ENCODE assay signal across 37 cellular contexts in genomic region chr1:24589200-24589599, GRCh38. TPM values are rescaled to one million over a fixed set of nuclear protein-coding genes. Genes with fewer than 3 reads are reported as not detected.
"Had no signal": no experiment of that assay in that cellular context is flagged by ENCODE, and none has a peak within 500 bp of the region (broad histone marks: within the 10 kb centered on the region; RNA-seq: fewer than 3 reads in every experiment).

No MANE protein-coding gene starts in this region.

- H3K27me3 Mint-ChIP-seq: activated CD8-positive, alpha-beta T cell treated with anti-CD3 and anti-CD28 coated beads for 36 hours; activated naive CD8-positive, alpha-beta T cell treated with anti-CD3 and anti-CD28 coated beads for 36 hours; activated T-helper 17 cell treated with anti-CD3 and anti-CD28 coated beads, Interleukin-2, amount 50 U/mL, for 72 hours had no signal

- H3K27ac ChIP-seq: adrenal gland, ascending aorta, cardiac muscle cell, VCaP had no signal

- H3K4me3 Mint-ChIP-seq: activated B cell treated with CpG ODN at 0.5 μM for 24 hours; activated CD4-positive, alpha-beta memory T cell treated with anti-CD3 and anti-CD28 coated beads for 36 hours; activated CD8-positive, alpha-beta T cell treated with anti-CD3 and anti-CD28 coated beads for 36 hours; activated naive CD4-positive, alpha-beta T cell treated with anti-CD3 and anti-CD28 coated beads for 36 hours; activated naive CD8-positive, alpha-beta T cell treated with anti-CD3 and anti-CD28 coated beads for 36 hours; activated T-cell treated with anti-CD3 and anti-CD28 coated beads, Interleukin-2, amount 50 U/mL, for 4 hours; activated T-cell treated with anti-CD3 and anti-CD28 coated beads, Interleukin-2, amount 50 U/mL, for 72 hours; activated T-helper 1 cell treated with anti-CD3 and anti-CD28 coated beads, Interleukin-12 subunit alpha, Interleukin-12 subunit beta, Interleukin-2, Interleukin-4 antibody, amounts not matched to agents 30 ng/mL and 10 ng/mL and 1 ng/mL, durations not matched to agents 14 hours and 24 hours and 36 hours; activated T-helper 17 cell treated with anti-CD3 and anti-CD28 coated beads, Interleukin-2, amount 50 U/mL, for 72 hours; brain; central memory CD8-positive, alpha-beta T cell; T-helper 1 cell treated with Interleukin-12 subunit alpha and Interleukin-12 subunit beta and Interleukin-4 antibody, amounts not matched to agents 30 μg/mL and 1 μg/mL, for 36 hours; T-helper 2 cell treated with Interferon-gamma antibody and Interleukin-4, amounts not matched to agents 5 μg/mL and 100 μg/mL, for 36 hours had no signal

- H3K27ac Mint-ChIP-seq: activated B cell treated with CpG ODN at 0.5 μM for 24 hours; activated CD4-positive, alpha-beta memory T cell treated with anti-CD3 and anti-CD28 coated beads for 36 hours; activated CD8-positive, alpha-beta T cell treated with anti-CD3 and anti-CD28 coated beads for 36 hours; activated naive CD4-positive, alpha-beta T cell treated with anti-CD3 and anti-CD28 coated beads for 36 hours; activated naive CD4-positive, alpha-beta T cell treated with anti-CD3 and anti-CD28 coated beads, Interleukin-2, amount 50 U/mL, for 72 hours; activated naive CD8-positive, alpha-beta T cell treated with anti-CD3 and anti-CD28 coated beads for 36 hours; activated T-cell treated with anti-CD3 and anti-CD28 coated beads, Interleukin-2, amount 50 U/mL, for 72 hours; activated T-helper 1 cell treated with anti-CD3 and anti-CD28 coated beads, Interleukin-12 subunit alpha, Interleukin-12 subunit beta, Interleukin-2, Interleukin-4 antibody, amounts not matched to agents 30 ng/mL and 10 ng/mL and 1 ng/mL, durations not matched to agents 14 hours and 24 hours and 36 hours; activated T-helper 17 cell treated with anti-CD3 and anti-CD28 coated beads, Interleukin-2, amount 50 U/mL, for 72 hours; brain; T-helper 1 cell treated with Interleukin-12 subunit alpha and Interleukin-12 subunit beta and Interleukin-4 antibody, amounts not matched to agents 30 μg/mL and 1 μg/mL, for 36 hours; T-helper 2 cell treated with Interferon-gamma antibody and Interleukin-4, amounts not matched to agents 5 μg/mL and 100 μg/mL, for 36 hours had no signal

- DNase-seq: activated B cell treated with CpG ODN at 0.5 μM for 24 hours; activated CD4-positive, alpha-beta memory T cell treated with anti-CD3 and anti-CD28 coated beads for 36 hours; activated CD4-positive, alpha-beta T cell treated with anti-CD3 and anti-CD28 coated beads for 48 hours; activated CD4-positive, alpha-beta T cell treated with anti-CD3 and anti-CD28 coated beads, Interleukin-2, amount 50 U/mL, for 1 hour; activated CD4-positive, alpha-beta T cell treated with anti-CD3 and anti-CD28 coated beads, Interleukin-2, amount 50 U/mL, for 4 hours; activated CD4-positive, CD25-positive, alpha-beta regulatory T cell treated with anti-CD3 and anti-CD28 coated beads, Interleukin-2, amount 50 U/mL, for 72 hours; activated CD8-positive, alpha-beta memory T cell treated with anti-CD3 and anti-CD28 coated beads, Interleukin-2, amount 50 U/mL, for 4 hours; activated CD8-positive, alpha-beta T cell treated with anti-CD3 and anti-CD28 coated beads for 36 hours; activated effector memory CD4-positive, alpha-beta T cell treated with anti-CD3 and anti-CD28 coated beads, Interleukin-2, amount 50 U/mL, for 16 hours; activated gamma-delta T cell treated with Interleukin-2 at 50 U/mL for 16 hours; activated naive CD4-positive, alpha-beta T cell; activated naive CD4-positive, alpha-beta T cell treated with anti-CD3 and anti-CD28 coated beads for 36 hours; activated naive CD4-positive, alpha-beta T cell treated with anti-CD3 and anti-CD28 coated beads, Interleukin-2, amount 50 U/mL, for 16 hours; activated naive CD8-positive, alpha-beta T cell treated with anti-CD3 and anti-CD28 coated beads for 36 hours; activated T-cell treated with anti-CD3 and anti-CD28 coated beads for 4 hours; activated T-cell treated with anti-CD3 and anti-CD28 coated beads, Interleukin-2, amount 50 U/mL, for 1 hour; activated T-cell treated with anti-CD3 and anti-CD28 coated beads, Interleukin-2, amount 50 U/mL, for 4 hours; activated T-cell treated with anti-CD3 and anti-CD28 coated beads, Interleukin-2, amount 50 U/mL, for 72 hours; adrenal gland; amniotic stem cell; caudate nucleus; cerebellar nuclear complex; T-helper 1 cell; T-helper 2 cell; T-helper 9 cell had no signal

- H3K36me3 ChIP-seq: adrenal gland, ascending aorta, cardiac muscle cell had no signal

- H3K27me3 ChIP-seq: adrenal gland, ascending aorta, cardiac muscle cell had no signal

- H3K4me1 ChIP-seq: adrenal gland, ascending aorta had no signal

- H3K4me1 Mint-ChIP-seq: activated T-helper 17 cell treated with anti-CD3 and anti-CD28 coated beads, Interleukin-2, amount 50 U/mL, for 72 hours; brain had no signal

- H3K4me3 ChIP-seq: adrenal gland, ascending aorta, cardiac muscle cell had no signal

- H3K9me3 ChIP-seq: adrenal gland, ascending aorta had no signal

- H3K36me3 Mint-ChIP-seq: activated CD4-positive, alpha-beta memory T cell treated with anti-CD3 and anti-CD28 coated beads for 36 hours; activated naive CD4-positive, alpha-beta T cell treated with anti-CD3 and anti-CD28 coated beads, Interleukin-2, amount 50 U/mL, for 72 hours; activated naive CD8-positive, alpha-beta T cell treated with anti-CD3 and anti-CD28 coated beads for 36 hours; brain had no signal

- FAIRE-seq: bronchial epithelial cell, TTC549 had no signal

- H3K9me3 Mint-ChIP-seq: activated B cell treated with CpG ODN at 0.5 μM for 24 hours; activated CD4-positive, alpha-beta memory T cell treated with anti-CD3 and anti-CD28 coated beads for 36 hours; activated CD8-positive, alpha-beta T cell treated with anti-CD3 and anti-CD28 coated beads for 36 hours; activated naive CD4-positive, alpha-beta T cell treated with anti-CD3 and anti-CD28 coated beads for 36 hours; activated naive CD4-positive, alpha-beta T cell treated with anti-CD3 and anti-CD28 coated beads, Interleukin-2, amount 50 U/mL, for 72 hours; activated naive CD8-positive, alpha-beta T cell treated with anti-CD3 and anti-CD28 coated beads for 36 hours; activated T-cell treated with anti-CD3 and anti-CD28 coated beads, Interleukin-2, amount 50 U/mL, for 4 hours; activated T-cell treated with anti-CD3 and anti-CD28 coated beads, Interleukin-2, amount 50 U/mL, for 72 hours; activated T-helper 1 cell treated with anti-CD3 and anti-CD28 coated beads, Interleukin-12 subunit alpha, Interleukin-12 subunit beta, Interleukin-2, Interleukin-4 antibody, amounts not matched to agents 30 ng/mL and 10 ng/mL and 1 ng/mL, durations not matched to agents 14 hours and 24 hours and 36 hours; activated T-helper 17 cell treated with anti-CD3 and anti-CD28 coated beads, Interleukin-2, amount 50 U/mL, for 72 hours; brain; central memory CD8-positive, alpha-beta T cell; T-helper 1 cell treated with Interleukin-12 subunit alpha and Interleukin-12 subunit beta and Interleukin-4 antibody, amounts not matched to agents 30 μg/mL and 1 μg/mL, for 36 hours; T-helper 2 cell treated with Interferon-gamma antibody and Interleukin-4, amounts not matched to agents 5 μg/mL and 100 μg/mL, for 36 hours had no signal

- ATAC-seq: activated CD8-positive, alpha-beta T cell treated with anti-CD3 and anti-CD28 coated beads for 36 hours; activated naive CD4-positive, alpha-beta T cell treated with anti-CD3 and anti-CD28 coated beads, Interleukin-2, amount 50 U/mL, for 72 hours; activated T-cell treated with anti-CD3 and anti-CD28 coated beads, Interleukin-2, amount 50 U/mL, for 4 hours; activated T-cell treated with anti-CD3 and anti-CD28 coated beads, Interleukin-2, amount 50 U/mL, for 72 hours; activated T-helper 17 cell treated with anti-CD3 and anti-CD28 coated beads, Interleukin-2, amount 50 U/mL, for 72 hours had no signal

RNA-seq across cellular contexts. Expression of gene NCMAP, which starts 33.3 kb away (rescaled TPM):
- total RNA-seq: activated B cell treated with CpG ODN at 0.5 μM for 24 hours; activated T-helper 1 cell treated with anti-CD3 and anti-CD28 coated beads, Interleukin-12 subunit alpha, Interleukin-12 subunit beta, Interleukin-2, Interleukin-4 antibody, amounts not matched to agents 30 ng/mL and 10 ng/mL and 1 ng/mL, durations not matched to agents 14 hours and 24 hours and 36 hours; activated T-helper 17 cell treated with anti-CD3 and anti-CD28 coated beads, Interleukin-2, amount 50 U/mL, for 72 hours; ascending aorta; bronchial epithelial cell; cardiac muscle cell had no signal
- polyA plus RNA-seq: cardiac muscle cell had no signal
